Comparison of ENCODE assay signal across 1 cellular context in the genomic region with DNA sequence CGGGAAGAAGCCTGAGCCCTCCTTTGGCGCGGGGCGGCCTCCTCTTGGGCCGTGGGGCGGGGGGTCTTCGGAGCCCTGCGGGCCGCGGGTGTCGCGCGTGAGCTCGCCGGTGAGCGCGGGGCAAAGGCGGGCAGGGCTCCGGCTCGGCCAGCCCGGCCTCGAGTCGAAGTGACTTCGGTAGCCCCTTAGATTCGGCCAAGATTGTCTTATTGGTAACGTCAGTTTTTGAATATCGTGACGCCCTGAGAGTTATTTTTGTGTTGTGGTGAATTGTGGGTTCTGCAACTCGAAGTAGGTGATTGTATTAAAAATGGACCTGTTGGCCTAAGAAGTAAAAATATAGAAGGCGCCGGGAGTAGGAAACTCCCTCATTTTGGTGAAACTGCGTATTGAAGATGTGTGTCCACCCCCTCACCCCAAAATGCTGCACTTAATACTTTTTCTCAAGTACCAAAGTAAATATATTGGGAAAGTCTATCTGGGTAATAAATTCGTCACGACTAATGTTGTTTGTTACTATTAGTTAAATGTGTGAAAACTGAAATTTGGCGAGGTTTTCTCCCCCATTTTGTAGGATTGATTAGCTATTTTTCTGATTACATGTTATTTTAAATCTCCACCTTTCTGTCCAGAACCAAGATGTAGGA.
TF ChIP-seq lines count a peak whose summit lies in the region.

No MANE protein-coding gene starts in this region.

TF ChIP-seq in GM12878, 131 proteins besides CTCF, POLR2A, EP300 and RAD21 (continued from another document):
- TF ChIP-seq CREB1 (IDR thresholded peaks at IDR 0.05; ENCODE audit: low read depth) (0 out of 2 replicates have a peak, but pooled peaks have one; percentile 11), FOXK2 (IDR thresholded peaks at IDR 0.05) (no peak), YY1 (IDR thresholded peaks at IDR 0.05; ENCODE audit: low read depth, low read length) (0 out of 2 replicates have a peak, but pooled peaks have one; percentile 35), NFYA (IDR thresholded peaks at IDR 0.05; ENCODE audit: borderline replicate concordance, low read depth, low read length) (no peak), BACH1 (IDR thresholded peaks at IDR 0.05; ENCODE audit: borderline replicate concordance) (peak; percentile 14; the same call in 1 of the 2 replicates), POLR2AphosphoS5 (IDR thresholded peaks at IDR 0.05; ENCODE audit: low read length) (peak; percentile 7; the same call in 1 of the 2 replicates), FOXM1 (IDR thresholded peaks at IDR 0.05; ENCODE audit: low read depth, low read length) (0 out of 2 replicates have a peak, but pooled peaks have one; percentile 9), ZBED1 (IDR thresholded peaks at IDR 0.05; ENCODE audit: borderline replicate concordance) (no peak), ESRRA (IDR thresholded peaks at IDR 0.05; ENCODE audit: low read length) (no peak), TAF1 (IDR thresholded peaks at IDR 0.05; ENCODE audit: borderline replicate concordance, low read depth, low read length) (peak; percentile 27; the same call in 1 of the 2 replicates)
- TF ChIP-seq, protein P1, sequence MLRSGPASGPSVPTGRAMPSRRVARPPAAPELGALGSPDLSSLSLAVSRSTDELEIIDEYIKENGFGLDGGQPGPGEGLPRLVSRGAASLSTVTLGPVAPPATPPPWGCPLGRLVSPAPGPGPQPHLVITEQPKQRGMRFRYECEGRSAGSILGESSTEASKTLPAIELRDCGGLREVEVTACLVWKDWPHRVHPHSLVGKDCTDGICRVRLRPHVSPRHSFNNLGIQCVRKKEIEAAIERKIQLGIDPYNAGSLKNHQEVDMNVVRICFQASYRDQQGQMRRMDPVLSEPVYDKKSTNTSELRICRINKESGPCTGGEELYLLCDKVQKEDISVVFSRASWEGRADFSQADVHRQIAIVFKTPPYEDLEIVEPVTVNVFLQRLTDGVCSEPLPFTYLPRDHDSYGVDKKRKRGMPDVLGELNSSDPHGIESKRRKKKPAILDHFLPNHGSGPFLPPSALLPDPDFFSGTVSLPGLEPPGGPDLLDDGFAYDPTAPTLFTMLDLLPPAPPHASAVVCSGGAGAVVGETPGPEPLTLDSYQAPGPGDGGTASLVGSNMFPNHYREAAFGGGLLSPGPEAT (IDR thresholded peaks at IDR 0.05; ENCODE audit: low read depth) = 0 out of 2 replicates have a peak, but pooled peaks have one; percentile 10
